17 cellular contexts compared by ENCODE assay signal in genomic region chr2:204030337-204030736, GRCh38.
DNase-seq lines count a peak whose midpoint lies in the region; ATAC-seq and TF ChIP-seq lines count a peak whose summit lies in the region.
"Had no signal": no experiment of that assay in that cellular context is flagged by ENCODE, and none has a peak within 500 bp of the region (broad histone marks: within the 10 kb centered on the region; RNA-seq: fewer than 3 reads in every experiment).

No MANE protein-coding gene starts in this region.

- H3K79me2 ChIP-seq in hepatocyte: no peaks in the 10 kb centered on the region

- WGBS in hepatocyte (ENCODE audit: low lambda C conversion rate, missing lambda C conversion rate): 78% methylated on average over 2 of the region's 2 CpGs
- WGBS in adrenal gland, 4 donors: 54 to 66% (median 60%) methylated on average over 2 of the region's 2 CpGs

- ATAC-seq in Right ventricle myocardium superior (ENCODE audit: poor library complexity): peak; percentile 45
- ATAC-seq: GM23338 had no signal

- H3K9me3 ChIP-seq in left ventricle myocardium inferior (replicated peaks) (no peaks in the 10 kb centered on the region), hepatocyte (ENCODE audit: low read depth) (no peaks in the 10 kb centered on the region), uterus (no peaks in the 10 kb centered on the region), adrenal gland (replicated peaks in 1 of 3) (no peaks in the 10 kb centered on the region)
- H3K9me3 ChIP-seq: BE2C had no signal

- H3K27me3 Mint-ChIP-seq in nephron (ENCODE audit: low read depth): no peaks in the 10 kb centered on the region
- H3K27me3 Mint-ChIP-seq: CD4-positive, CD25-positive, alpha-beta regulatory T cell; CD8-positive, alpha-beta memory T cell had no signal

- no peak overlapping the region for H3K4me3 ChIP-seq in left ventricle myocardium inferior
- no peak overlapping the region for H3K4me3 ChIP-seq in hepatocyte
- no peak overlapping the region for H3K4me3 ChIP-seq in uterus
- H3K4me3 ChIP-seq in adrenal gland: no peak overlapping the region
- H3K4me3 ChIP-seq: GM23338 had no signal

- peak overlapping the region; percentile 23 to 66 (median 44) for H3K27ac Mint-ChIP-seq in nephron
- H3K27ac Mint-ChIP-seq: CD4-positive, CD25-positive, alpha-beta regulatory T cell; CD8-positive, alpha-beta memory T cell; GM23338 had no signal

- TF ChIP-seq CTCF in left ventricle myocardium inferior (IDR thresholded peaks at IDR 0.05; ENCODE audit: borderline replicate concordance) (no peak), hepatocyte (IDR thresholded peaks at IDR 0.05; ENCODE audit: poor library complexity) (no peak), nephron (IDR thresholded peaks at IDR 0.05; ENCODE audit: unreplicated experiment in 3 of 3) (no peak), uterus (IDR thresholded peaks at IDR 0.05) (no peak), adrenal gland (IDR thresholded peaks at IDR 0.05) (no peak)

- no peak overlapping the region for H3K27ac ChIP-seq in left ventricle myocardium inferior (replicated peaks)
- H3K27ac ChIP-seq in hepatocyte: peak overlapping the region; percentile 3
- H3K27ac ChIP-seq in uterus: peak overlapping the region; percentile 30 to 48
- no peak overlapping the region for H3K27ac ChIP-seq in adrenal gland

- H3K27me3 ChIP-seq in left ventricle myocardium inferior (ENCODE audit: low read depth) (no peaks in the 10 kb centered on the region), hepatocyte (no peaks in the 10 kb centered on the region), uterus (no peaks in the 10 kb centered on the region), adrenal gland (no peaks in the 10 kb centered on the region)
- H3K27me3 ChIP-seq: BE2C had no signal

- no peaks in the 10 kb centered on the region for H3K9me3 Mint-ChIP-seq in nephron
- H3K9me3 Mint-ChIP-seq: CD8-positive, alpha-beta memory T cell; GM23338 had no signal

- DNase-seq in Right ventricle myocardium superior: no peak
- no peak for DNase-seq in left ventricle myocardium inferior
- DNase-seq in hepatocyte (ENCODE audit: low spot score): no peak
- peak; percentile 42 to 55 for DNase-seq in uterus
- no peak for DNase-seq in adrenal gland
- no peak for DNase-seq in GF-D8 (lab: John Stamatoyannopoulos, UW)
- no peak for DNase-seq in ecto neural progenitor cell (ENCODE audit: low spot score)
- DNase-seq: ACHN; BE2C; C1 segment of cervical spinal cord; CD4-positive, CD25-positive, alpha-beta regulatory T cell; CD8-positive, alpha-beta memory T cell; COR-L47; HCEC 1CT; IMR-90 had no signal

- no peak for TF ChIP-seq POLR2A in uterus (IDR thresholded peaks at IDR 0.05)
- no peak for TF ChIP-seq POLR2A in adrenal gland (IDR thresholded peaks at IDR 0.05)

- intact Hi-C loops in Right ventricle myocardium superior (cut with DNase I): no loop called here
- intact Hi-C loops in left ventricle myocardium inferior (cut with micrococcal nuclease): no loop called here
- intact Hi-C loops in uterus (cut with DNase I; ENCODE audit: low total_unique reads): no loop called here
- intact Hi-C loops in adrenal gland (cut with DNase I): no loop called here

- H3K4me1 ChIP-seq in left ventricle myocardium inferior (no peaks in the 10 kb centered on the region), hepatocyte (ENCODE audit: insufficient read depth) (peaks cover 4% of the 10 kb centered on the region), uterus (peaks cover 0 to 9% of the 10 kb centered on the region in 2 donors), adrenal gland (replicated peaks in 1 of 2) (no peaks in the 10 kb centered on the region)

- no peak overlapping the region for H3K4me3 Mint-ChIP-seq in nephron
- H3K4me3 Mint-ChIP-seq: CD4-positive, CD25-positive, alpha-beta regulatory T cell; CD8-positive, alpha-beta memory T cell; GM23338 had no signal

- H3K4me1 Mint-ChIP-seq in nephron: peaks cover 39% of the 10 kb centered on the region
- H3K4me1 Mint-ChIP-seq: GM23338 had no signal

- no peak overlapping the region for H3K4me2 ChIP-seq in hepatocyte
- H3K4me2 ChIP-seq: GM23338 had no signal

- H3K36me3 ChIP-seq in left ventricle myocardium inferior: no peaks in the 10 kb centered on the region
- no peaks in the 10 kb centered on the region for H3K36me3 ChIP-seq in hepatocyte (replicated peaks; ENCODE audit: insufficient read depth, low read depth)
- H3K36me3 ChIP-seq in uterus: no peaks in the 10 kb centered on the region
- H3K36me3 ChIP-seq in adrenal gland (replicated peaks in 1 of 2): no peaks in the 10 kb centered on the region
- H3K36me3 ChIP-seq: BE2C had no signal

- H3K36me3 Mint-ChIP-seq in nephron (ENCODE audit: low read depth): no peaks in the 10 kb centered on the region
- H3K36me3 Mint-ChIP-seq: CD4-positive, CD25-positive, alpha-beta regulatory T cell had no signal

- H3K9me2 ChIP-seq in hepatocyte (replicated peaks; ENCODE audit: insufficient read depth): no peaks in the 10 kb centered on the region

- no peaks in the 10 kb centered on the region for H4K20me1 ChIP-seq in hepatocyte (ENCODE audit: insufficient read depth, poor library complexity, severe bottlenecking)

- H2AFZ ChIP-seq in hepatocyte: no peak overlapping the region

Comparison
In these comparisons a context has a peak if more than half of its experiments do, and no peak if none do; other contexts are left out.
1. DNase-seq: peak in uterus (2 of 2); none in Right ventricle myocardium superior (single experiment), left ventricle myocardium inferior (single experiment), hepatocyte (single experiment), adrenal gland (0 of 7), GF-D8 (single experiment) and ecto neural progenitor cell (single experiment).
2. H3K27ac ChIP-seq: peak in hepatocyte (single experiment) and uterus (2 of 2); none in left ventricle myocardium inferior (single experiment) and adrenal gland (0 of 5).